ENCODE assay signal across 1 cellular context in genomic region chr10:100519321-100520051, GRCh38.
TF ChIP-seq lines count a peak whose summit lies in the region.

Gene SEC31B (minus strand): TSS chr10:100519861. CDS start chr10:100516952, 2,909 bp downstream.

TF ChIP-seq in HepG2, 621 proteins besides CTCF, POLR2A, EP300 and RAD21 (continued from another document and continues in another):
- TF ChIP-seq ZNF740 (CRISPR knock-in tag; IDR thresholded peaks at IDR 0.05), result no peak
- no peak for TF ChIP-seq RBM39 (IDR thresholded peaks at IDR 0.05; ENCODE audit: low read depth, low read length, poor library complexity, severe bottlenecking)
- peak; percentile 82 for TF ChIP-seq TFDP2 (CRISPR knock-in tag; IDR thresholded peaks at IDR 0.05)
- no peak for TF ChIP-seq GLMP (CRISPR knock-in tag; IDR thresholded peaks at IDR 0.05; ENCODE audit: borderline replicate concordance)
- TF ChIP-seq GMEB1 (CRISPR knock-in tag; IDR thresholded peaks at IDR 0.05; ENCODE audit: borderline replicate concordance), result no peak
- no peak for TF ChIP-seq PRDM15 (CRISPR knock-in tag; IDR thresholded peaks at IDR 0.05)
- TF ChIP-seq ZNF432 (CRISPR knock-in tag; IDR thresholded peaks at IDR 0.05; ENCODE audit: borderline replicate concordance), result no peak
- no peak for TF ChIP-seq NR2F6 (IDR thresholded peaks at IDR 0.05)
- peak; percentile 47; the same call in 1 of the 2 replicates for TF ChIP-seq NR2F6 (CRISPR knock-in tag; IDR thresholded peaks at IDR 0.05)
- no peak for TF ChIP-seq ELF3 (CRISPR knock-in tag; IDR thresholded peaks at IDR 0.05)
- TF ChIP-seq ZBTB25 (CRISPR knock-in tag; IDR thresholded peaks at IDR 0.05), result no peak
- no peak for TF ChIP-seq ZNF782 (CRISPR knock-in tag; IDR thresholded peaks at IDR 0.05; ENCODE audit: borderline replicate concordance)
- no peak for TF ChIP-seq GABPA (IDR thresholded peaks at IDR 0.05; ENCODE audit: low read depth, low read length)
- no peak for TF ChIP-seq GABPA (CRISPR knock-in tag; IDR thresholded peaks at IDR 0.05; ENCODE audit: low read depth)
- no peak for TF ChIP-seq TAF15 (IDR thresholded peaks at IDR 0.05; ENCODE audit: low read depth, low read length, poor library complexity, severe bottlenecking)
- TF ChIP-seq MLXIP (CRISPR knock-in tag; IDR thresholded peaks at IDR 0.05; ENCODE audit: borderline replicate concordance), result no peak
- TF ChIP-seq SMC3 (IDR thresholded peaks at IDR 0.05; ENCODE audit: low read length), result no peak
- TF ChIP-seq SMAD3 (CRISPR knock-in tag; IDR thresholded peaks at IDR 0.05), result no peak; the same call in 1 of the 2 replicates
- TF ChIP-seq MTERF4 (CRISPR knock-in tag; IDR thresholded peaks at IDR 0.05), result no peak
- TF ChIP-seq XRCC5 (optimal IDR thresholded peaks at IDR 0.05; ENCODE audit: low read length), result no peak
- TF ChIP-seq ZEB1 (IDR thresholded peaks at IDR 0.05; ENCODE audit: insufficient replicate concordance, low read depth), result no peak
- TF ChIP-seq ELK4 (CRISPR knock-in tag; IDR thresholded peaks at IDR 0.05; ENCODE audit: borderline replicate concordance), result no peak
- TF ChIP-seq ZFP62 (CRISPR knock-in tag; IDR thresholded peaks at IDR 0.05), result no peak
- TF ChIP-seq ZBTB3 (CRISPR knock-in tag; IDR thresholded peaks at IDR 0.05; ENCODE audit: borderline replicate concordance, low read depth), result no peak
- no peak for TF ChIP-seq NR0B2 (CRISPR knock-in tag; IDR thresholded peaks at IDR 0.05)
- no peak for TF ChIP-seq ZNF510 (CRISPR knock-in tag; IDR thresholded peaks at IDR 0.05; ENCODE audit: low read depth)
- TF ChIP-seq JARID2 (CRISPR knock-in tag; IDR thresholded peaks at IDR 0.05; ENCODE audit: insufficient replicate concordance), result no peak
- no peak for TF ChIP-seq ZFP36L2 (CRISPR knock-in tag; IDR thresholded peaks at IDR 0.05)
- no peak for TF ChIP-seq CCDC6 (CRISPR knock-in tag; IDR thresholded peaks at IDR 0.05)
- TF ChIP-seq IRF1 (CRISPR knock-in tag; IDR thresholded peaks at IDR 0.05; ENCODE audit: low read depth), result no peak
- TF ChIP-seq ZNF563 (CRISPR knock-in tag; IDR thresholded peaks at IDR 0.05), result peak; percentile 17; the same call in 1 of the 2 replicates
- no peak for TF ChIP-seq BRCA1 (CRISPR knock-in tag; IDR thresholded peaks at IDR 0.05)
- no peak for TF ChIP-seq FIP1L1 (IDR thresholded peaks at IDR 0.05; ENCODE audit: borderline replicate concordance, insufficient read depth, low read depth, low read length)
- TF ChIP-seq PLRG1 (conservative IDR thresholded peaks at IDR 0.05), result no peak
- no peak for TF ChIP-seq ISX (CRISPR knock-in tag; conservative IDR thresholded peaks at IDR 0.05)
- TF ChIP-seq HIVEP1 (CRISPR knock-in tag; IDR thresholded peaks at IDR 0.05), result peak; percentile 46; the same call in 1 of the 2 replicates
- no peak for TF ChIP-seq ARID3A (IDR thresholded peaks at IDR 0.05; ENCODE audit: low read depth, low read length)
- no peak for TF ChIP-seq SRSF4 (IDR thresholded peaks at IDR 0.05; ENCODE audit: low read depth, low read length, poor library complexity, severe bottlenecking)
- TF ChIP-seq CC2D1A (CRISPR knock-in tag; IDR thresholded peaks at IDR 0.05), result no peak
- no peak for TF ChIP-seq ARNT2 (CRISPR knock-in tag; IDR thresholded peaks at IDR 0.05; ENCODE audit: low read depth)
- no peak for TF ChIP-seq PTBP1 (IDR thresholded peaks at IDR 0.05; ENCODE audit: low read depth, low read length, poor library complexity, severe bottlenecking)
- no peak for TF ChIP-seq HDAC6 (IDR thresholded peaks at IDR 0.05; ENCODE audit: low read depth, low read length)
- no peak for TF ChIP-seq NR1H2 (CRISPR knock-in tag; IDR thresholded peaks at IDR 0.05; ENCODE audit: borderline replicate concordance, low read depth)
